12 cellular contexts compared by ENCODE assay signal in the genomic region with DNA sequence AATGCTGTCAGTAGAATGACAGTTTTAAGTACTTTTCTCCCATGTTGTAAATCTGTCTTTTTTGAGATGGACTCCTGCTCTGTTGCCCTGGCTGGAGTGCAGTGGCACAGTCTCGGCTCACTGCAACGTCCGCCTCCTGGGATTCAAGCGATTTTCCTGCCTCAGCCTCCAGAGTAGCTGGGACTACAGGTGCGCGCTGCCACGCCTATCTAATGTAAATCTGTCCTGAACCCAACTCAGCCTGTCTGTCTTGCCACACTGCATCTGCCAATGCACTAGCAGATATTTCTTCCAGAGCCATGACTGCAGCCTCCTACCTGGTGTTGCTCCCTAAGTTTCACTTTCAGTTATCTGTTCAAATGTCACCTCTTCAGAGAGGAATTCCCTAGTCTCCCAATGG.
A peak's percentile ranks its signal among the peaks of the same experiment; 100 is the strongest.
DNase-seq lines count a peak whose midpoint lies in the region; ATAC-seq and TF ChIP-seq lines count a peak whose summit lies in the region.
"Had no signal": no experiment of that assay in that cellular context is flagged by ENCODE, and none has a peak within 500 bp of the region (broad histone marks: within the 10 kb centered on the region; RNA-seq: fewer than 3 reads in every experiment).

No MANE protein-coding gene starts in this region.

- H3K9me3 ChIP-seq in Panc1 (ENCODE audit: control insufficient read depth, insufficient read depth, low read depth, low read length) (no peaks in the 10 kb centered on the region), iPS-15b (ENCODE audit: control insufficient read depth, insufficient read depth, low read length) (no peaks in the 10 kb centered on the region), skeletal muscle tissue (ENCODE audit: control insufficient read depth in 3 of 3, low read length in 3 of 3) (no peaks in the 10 kb centered on the region), ovary (no peaks in the 10 kb centered on the region)

- no peak for TF ChIP-seq EP300 in ovary (IDR thresholded peaks at IDR 0.05)

- H3K9me3 Mint-ChIP-seq in HFFc6: no peaks in the 10 kb centered on the region
- H3K9me3 Mint-ChIP-seq: activated T-helper 17 cell treated with anti-CD3 and anti-CD28 coated beads, Interleukin-2, amount 50 U/mL, for 72 hours had no signal

- H3K27me3 ChIP-seq in Panc1 (ENCODE audit: control insufficient read depth, insufficient read depth, low read length): peaks cover 6% of the 10 kb centered on the region; the same call in 1 of the 2 replicates
- H3K27me3 ChIP-seq in iPS-15b (ENCODE audit: control insufficient read depth, insufficient read depth, low read length): no peaks in the 10 kb centered on the region
- no peaks in the 10 kb centered on the region for H3K27me3 ChIP-seq in skeletal muscle tissue (ENCODE audit: control insufficient read depth in 3 of 3, insufficient read depth in 3 of 3, low read length in 3 of 3)
- no peaks in the 10 kb centered on the region for H3K27me3 ChIP-seq in ovary

- peaks cover 2% of the 10 kb centered on the region for H3K27me3 Mint-ChIP-seq in HFFc6 (ENCODE audit: insufficient read depth)
- H3K27me3 Mint-ChIP-seq: activated T-helper 17 cell treated with anti-CD3 and anti-CD28 coated beads, Interleukin-2, amount 50 U/mL, for 72 hours had no signal

- CTCF ChIA-PET in Panc1 (lab: Charles Lee): no interaction called here

- intact Hi-C loops in Panc1 (cut with micrococcal nuclease; ENCODE audit: unreplicated experiment) (no loop called here), ovary (cut with DNase I) (no loop called here)

- no peak overlapping the region for H3K27ac Mint-ChIP-seq in HFFc6
- H3K27ac Mint-ChIP-seq: activated T-helper 17 cell treated with anti-CD3 and anti-CD28 coated beads, Interleukin-2, amount 50 U/mL, for 72 hours had no signal

- TF ChIP-seq CTCF in HFFc6 (IDR thresholded peaks at IDR 0.05): no peak
- no peak for TF ChIP-seq CTCF in Panc1 (IDR thresholded peaks at IDR 0.05)
- no peak for TF ChIP-seq CTCF in ovary (IDR thresholded peaks at IDR 0.05)

- H3K36me3 ChIP-seq in Panc1 (ENCODE audit: control insufficient read depth, insufficient read depth, low read length) (no peaks in the 10 kb centered on the region), iPS-15b (ENCODE audit: control insufficient read depth, insufficient read depth, low read length) (no peaks in the 10 kb centered on the region), skeletal muscle tissue (ENCODE audit: control insufficient read depth in 3 of 3, insufficient read depth in 3 of 3, low read length in 3 of 3) (no peaks in the 10 kb centered on the region), ovary (no peaks in the 10 kb centered on the region)

- in situ Hi-C loops in Panc1 (cut with HindIII; ENCODE audit: low pct_unique_long_range_greater_than_20kb, low sequenced_read_pairs): no loop called here

- 72 to 86% (median 81%) methylated on average over 7 of the region's 7 CpGs for WGBS in ovary, 3 donors

- H3K9ac ChIP-seq in iPS-15b (ENCODE audit: low read depth, low read length): no peak overlapping the region
- H3K9ac ChIP-seq in skeletal muscle tissue (ENCODE audit: low read depth in 1 of 3, low read length in 3 of 3): peak overlapping the region in 1 of 3 donors; percentile 34

- peak overlapping the region; percentile 18 to 56 for H3K4me3 ChIP-seq in Panc1 (ENCODE audit: low read depth in 2 of 2, low read length in 2 of 2)
- H3K4me3 ChIP-seq in iPS-15b (ENCODE audit: low read depth, low read length): peak overlapping the region; percentile 2
- H3K4me3 ChIP-seq in skeletal muscle tissue (ENCODE audit: low read length in 3 of 3): peak overlapping the region; percentile 6 to 55 (median 46)
- no peak overlapping the region for H3K4me3 ChIP-seq in ovary

- BruUV-seq in Panc1 (replicated peaks; lab: Mats Ljungman, UMichigan): no TSS peak

- no peak for DNase-seq in HFFc6
- no peak for DNase-seq in Panc1 (ENCODE audit: low read depth, low spot score)
- DNase-seq in ovary: no peak
- DNase-seq in amniotic stem cell (lab: John Stamatoyannopoulos, UW): no peak
- no peak for DNase-seq in retina
- DNase-seq: NCI-H82, substantia nigra had no signal

- H3K27ac ChIP-seq in Panc1 (ENCODE audit: low read length): no peak overlapping the region
- H3K27ac ChIP-seq in skeletal muscle tissue (ENCODE audit: low read depth, low read length): no peak overlapping the region
- no peak overlapping the region for H3K27ac ChIP-seq in ovary

- POLR2A ChIA-PET in Panc1 (lab: Charles Lee): no interaction called here

- no peaks in the 10 kb centered on the region for H3K4me1 ChIP-seq in Panc1 (ENCODE audit: control insufficient read depth, insufficient read depth, low read length)
- peaks cover 16% of the 10 kb centered on the region for H3K4me1 ChIP-seq in iPS-15b (ENCODE audit: control insufficient read depth, insufficient read depth, low read length)
- no peaks in the 10 kb centered on the region for H3K4me1 ChIP-seq in skeletal muscle tissue (ENCODE audit: control insufficient read depth in 3 of 3, insufficient read depth in 3 of 3, low read length in 3 of 3)
- H3K4me1 ChIP-seq in ovary (ENCODE audit: insufficient read depth): peaks cover 5% of the 10 kb centered on the region

- H3K36me3 Mint-ChIP-seq in HFFc6 (ENCODE audit: low read depth): no peaks in the 10 kb centered on the region

- peak overlapping the region; percentile 86 for H3K4me3 Mint-ChIP-seq in HFFc6
- H3K4me3 Mint-ChIP-seq: activated T-helper 17 cell treated with anti-CD3 and anti-CD28 coated beads, Interleukin-2, amount 50 U/mL, for 72 hours had no signal

- TF ChIP-seq POLR2A in ovary (IDR thresholded peaks at IDR 0.05): no peak

- ATAC-seq in Panc1: peak; percentile 66
- no peak for ATAC-seq in HG02870 (IDR thresholded peaks at IDR 0.05; ENCODE audit: unreplicated experiment)
- ATAC-seq: activated CD4-positive, CD25-positive, alpha-beta regulatory T cell treated with anti-CD3 and anti-CD28 coated beads, Interleukin-2, amount 50 U/mL, for 24 hours; activated T-helper 17 cell treated with anti-CD3 and anti-CD28 coated beads, Interleukin-2, amount 50 U/mL, for 72 hours had no signal

- H3K4me1 Mint-ChIP-seq in HFFc6 (ENCODE audit: low read depth): no peaks in the 10 kb centered on the region
- H3K4me1 Mint-ChIP-seq: activated T-helper 17 cell treated with anti-CD3 and anti-CD28 coated beads, Interleukin-2, amount 50 U/mL, for 72 hours had no signal
